Comparison of ENCODE assay signal across 11 cellular contexts in the genomic region with DNA sequence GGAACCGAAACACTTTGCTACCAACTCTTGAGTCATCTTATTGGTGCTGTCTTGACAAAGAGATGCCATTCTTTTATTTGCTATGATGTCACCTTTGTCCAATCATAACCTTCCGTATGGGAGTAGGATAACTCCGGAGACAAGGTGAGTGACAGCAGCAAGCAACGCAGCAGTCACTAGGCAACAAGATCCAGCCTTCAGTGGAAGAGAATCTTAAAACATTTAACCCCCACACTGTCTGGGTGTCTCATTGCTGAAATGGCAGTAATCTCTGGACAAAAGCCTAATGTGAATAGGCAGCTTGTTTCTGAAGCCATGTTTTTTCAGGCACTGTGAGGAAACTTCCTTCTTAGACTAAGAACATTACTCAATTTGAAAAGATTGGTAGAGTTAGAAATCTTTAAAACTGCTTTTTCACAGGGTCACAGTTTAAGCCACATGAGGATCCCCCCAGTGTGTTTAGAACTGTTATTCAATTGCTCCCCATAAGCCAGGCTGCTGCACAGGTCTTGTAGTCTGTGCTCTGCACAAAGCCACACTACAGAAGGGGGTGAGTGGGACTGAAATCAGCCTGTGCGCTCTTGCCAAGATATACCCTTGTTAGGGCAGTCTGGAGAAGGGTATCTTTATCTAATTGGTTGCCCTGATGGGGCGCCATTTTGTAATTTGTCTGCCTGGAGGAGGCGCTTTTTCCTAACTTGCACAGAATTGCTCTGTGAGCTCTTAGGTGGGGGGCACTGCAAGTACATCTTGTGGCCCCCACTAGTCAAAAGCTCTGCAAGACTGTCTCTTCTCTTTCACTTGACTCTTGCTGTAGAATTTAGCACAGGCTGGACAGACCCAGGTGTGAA.
DNase-seq lines count a peak whose midpoint lies in the region; ATAC-seq and TF ChIP-seq lines count a peak whose summit lies in the region.
"Had no signal": no experiment of that assay in that cellular context is flagged by ENCODE, and none has a peak within 500 bp of the region (broad histone marks: within the 10 kb centered on the region; RNA-seq: fewer than 3 reads in every experiment).

No MANE protein-coding gene starts in this region.

- no peak overlapping the region for H3K4me3 ChIP-seq in DND-41 (ENCODE audit: low read depth in 1 of 2, low read length in 2 of 2)

- DNase-seq in DND-41 = no peak
- peak; percentile 74 for DNase-seq in NCI-H1417 treated with DMSO at 0.1 percent for 48 hours (lab: John Stamatoyannopoulos, UW)
- peak; percentile 69 for DNase-seq in medulla oblongata (ENCODE audit: extremely low spot score)
- DNase-seq in NCI-H524 treated with DMSO at 0.1 percent for 48 hours (lab: John Stamatoyannopoulos, UW) = no peak
- DNase-seq: CD4-positive, alpha-beta memory T cell; nephron progenitor cell had no signal

- no peaks in the 10 kb centered on the region for H3K79me2 ChIP-seq in DND-41 (ENCODE audit: insufficient read depth, low read length)

- no peaks in the 10 kb centered on the region for H4K20me1 ChIP-seq in DND-41 (ENCODE audit: insufficient read depth, low read length)

- H3K36me3 ChIP-seq in DND-41 (ENCODE audit: insufficient read depth, low read length) = no peaks in the 10 kb centered on the region

- TF ChIP-seq CTCF in DND-41 (IDR thresholded peaks at IDR 0.05; ENCODE audit: borderline replicate concordance, extremely low read depth, low read length, poor library complexity, severe bottlenecking) = no peak

- H3K9me3 ChIP-seq in DND-41 (ENCODE audit: insufficient read depth, low read length, severe bottlenecking) = no peaks in the 10 kb centered on the region

- H3K9ac ChIP-seq in DND-41 (ENCODE audit: low read depth, low read length) = no peak overlapping the region

- peaks cover 13% of the 10 kb centered on the region for H3K4me1 ChIP-seq in DND-41 (ENCODE audit: insufficient read depth, low read length)

- H3K27ac ChIP-seq in DND-41 (ENCODE audit: low read length) (no peak overlapping the region), angular gyrus (ENCODE audit: low read depth, low read length) (peak overlapping the region; percentile 71)
- H3K27ac ChIP-seq: epithelial cell of prostate had no signal

- no peaks in the 10 kb centered on the region for H3K27me3 ChIP-seq in DND-41 (ENCODE audit: insufficient read depth, low read length, poor library complexity)

- no peak for ATAC-seq in DND-41 (ENCODE audit: insufficient read depth, low read depth)
- ATAC-seq in GM18907 (IDR thresholded peaks at IDR 0.05; ENCODE audit: unreplicated experiment) = no peak
- no peak for ATAC-seq in GM19035 (IDR thresholded peaks at IDR 0.05; ENCODE audit: unreplicated experiment)
- no peak for ATAC-seq in HG02870 (IDR thresholded peaks at IDR 0.05; ENCODE audit: unreplicated experiment)

- peak overlapping the region; percentile 13; the same call in 1 of the 2 replicates for H2AFZ ChIP-seq in DND-41 (ENCODE audit: low read depth, low read length)

- no peak overlapping the region for H3K4me2 ChIP-seq in DND-41 (ENCODE audit: insufficient read depth, low read length)

Comparison
In these comparisons a context has a peak if more than half of its experiments do, and no peak if none do; other contexts are left out.
1. DNase-seq: peak in NCI-H1417 treated with DMSO at 0.1 percent for 48 hours (single experiment) and medulla oblongata (single experiment); none in DND-41 (single experiment) and NCI-H524 treated with DMSO at 0.1 percent for 48 hours (single experiment).